Comparison of ENCODE assay signal across 16 cellular contexts in genomic region chr7:107932851-107933250, GRCh38. TPM values are rescaled to one million over a fixed set of nuclear protein-coding genes. Genes with fewer than 3 reads are reported as not detected.
A peak's percentile ranks its signal among the peaks of the same experiment; 100 is the strongest.
DNase-seq lines count a peak whose midpoint lies in the region; ATAC-seq and TF ChIP-seq lines count a peak whose summit lies in the region.
"Had no signal": no experiment of that assay in that cellular context is flagged by ENCODE, and none has a peak within 500 bp of the region (broad histone marks: within the 10 kb centered on the region; RNA-seq: fewer than 3 reads in every experiment).

No MANE protein-coding gene starts in this region.

- no peak for DNase-seq in Panc1 (ENCODE audit: low read depth, low spot score)
- DNase-seq in endodermal cell, result peak; percentile 77
- DNase-seq in type B pancreatic cell (ENCODE audit: extremely low spot score, unreplicated experiment), result no peak
- no peak for DNase-seq in hepatic stellate cell (ENCODE audit: low spot score)
- DNase-seq in NAMALWA (ENCODE audit: low spot score), result no peak
- DNase-seq: AML-193; caudate nucleus; HCEC 1CT; NCI-H1092; NCI-H2171; NCI-H748 treated with DMSO at 0.1 percent for 48 hours; stimulated activated CD4-positive, alpha-beta T cell treated with anti-CD3 and anti-CD28 coated beads, Interleukin-1b, Interleukin-23, amount 100 ng/mL, for 48 hours; stomach had no signal

- H3K27ac ChIP-seq in Panc1 (ENCODE audit: low read length) (peak overlapping the region; percentile 49), endodermal cell (ENCODE audit: low read depth, low read length) (peak overlapping the region; percentile 4), mesodermal cell (ENCODE audit: low read depth, low read length, severe bottlenecking) (peak overlapping the region; percentile 58)
- H3K27ac ChIP-seq: KMS-11 had no signal

- in situ Hi-C loops in Panc1 (cut with HindIII; ENCODE audit: low pct_unique_long_range_greater_than_20kb, low sequenced_read_pairs), result no loop called here

- no TSS peak for BruUV-seq in Panc1 (replicated peaks; lab: Mats Ljungman, UMichigan)

- peaks cover 44% of the 10 kb centered on the region for H3K36me3 ChIP-seq in Panc1 (ENCODE audit: control insufficient read depth, insufficient read depth, low read length)
- H3K36me3 ChIP-seq in endodermal cell (ENCODE audit: control insufficient read depth, insufficient read depth, low read length), result peaks cover 95% of the 10 kb centered on the region
- peaks cover 84% of the 10 kb centered on the region for H3K36me3 ChIP-seq in mesodermal cell (ENCODE audit: control insufficient read depth, insufficient read depth, low read length)

- TF ChIP-seq CTCF in Panc1 (IDR thresholded peaks at IDR 0.05) (no peak), endodermal cell (conservative IDR thresholded peaks at IDR 0.05) (no peak), type B pancreatic cell (conservative IDR thresholded peaks at IDR 0.05) (no peak)

- 31% methylated on average over 1 of the region's 1 CpG; no CpG with 5 or more reads in 1 of the 2 experiments for WGBS in endodermal cell (ENCODE audit: insufficient coverage in 1 of 2, insufficient read length in 1 of 2), 2 experiments
- no CpG with 5 or more reads among the region's 1 CpG for WGBS in mesodermal cell (ENCODE audit: insufficient coverage in 2 of 2), 2 experiments

- POLR2A ChIA-PET in Panc1 (lab: Charles Lee), result no interaction called here

- H3K9me3 ChIP-seq in Panc1 (ENCODE audit: control insufficient read depth, insufficient read depth, low read depth, low read length), result no peaks in the 10 kb centered on the region
- no peaks in the 10 kb centered on the region for H3K9me3 ChIP-seq in endodermal cell (ENCODE audit: control insufficient read depth, low read length)
- H3K9me3 ChIP-seq in mesodermal cell (ENCODE audit: control insufficient read depth, low read length), result no peaks in the 10 kb centered on the region
- H3K9me3 ChIP-seq: stomach had no signal

- H3K9ac ChIP-seq in endodermal cell (ENCODE audit: extremely low read depth, low read length, poor library complexity, severe bottlenecking), result no peak overlapping the region
- H3K9ac ChIP-seq: KMS-11 had no signal

- H3K27ac Mint-ChIP-seq in endodermal cell (peak overlapping the region; percentile 94), type B pancreatic cell (peak overlapping the region; percentile 29)

- H3K4me3 ChIP-seq in Panc1 (ENCODE audit: low read depth in 2 of 2, low read length in 2 of 2) (no peak overlapping the region), endodermal cell (ENCODE audit: low read length) (no peak overlapping the region), mesodermal cell (ENCODE audit: extremely low read depth, insufficient read depth, low read length, poor library complexity, severe bottlenecking) (no peak overlapping the region)
- H3K4me3 ChIP-seq: stomach had no signal

- H3K4me3 Mint-ChIP-seq in endodermal cell (peak overlapping the region; percentile 34), type B pancreatic cell (no peak overlapping the region)

- CTCF ChIA-PET in Panc1 (lab: Charles Lee), result no interaction called here

- ATAC-seq in Panc1, result no peak
- no peak for ATAC-seq in HG03342 (IDR thresholded peaks at IDR 0.05; ENCODE audit: unreplicated experiment)

- intact Hi-C loops in Panc1 (cut with micrococcal nuclease; ENCODE audit: unreplicated experiment), result loop anchor here (10.0 kb wide), 1 partner anchor 212 kb away; no protein-coding TSS in a partner anchor

- peaks cover 39% of the 10 kb centered on the region for H3K4me1 Mint-ChIP-seq in endodermal cell
- peaks cover 38% of the 10 kb centered on the region for H3K4me1 Mint-ChIP-seq in type B pancreatic cell (ENCODE audit: unreplicated experiment)

- H3K27me3 ChIP-seq in Panc1 (ENCODE audit: control insufficient read depth, insufficient read depth, low read length), result no peaks in the 10 kb centered on the region
- H3K27me3 ChIP-seq in endodermal cell (ENCODE audit: control insufficient read depth, insufficient read depth, low read length, poor library complexity, severe bottlenecking), result no peaks in the 10 kb centered on the region
- H3K27me3 ChIP-seq: stomach had no signal

- H3K27me3 Mint-ChIP-seq in endodermal cell (ENCODE audit: insufficient read depth), result peaks cover 2% of the 10 kb centered on the region
- H3K27me3 Mint-ChIP-seq in type B pancreatic cell, result no peaks in the 10 kb centered on the region

- no peaks in the 10 kb centered on the region for H3K9me3 Mint-ChIP-seq in endodermal cell
- no peaks in the 10 kb centered on the region for H3K9me3 Mint-ChIP-seq in type B pancreatic cell

- H3K4me1 ChIP-seq in Panc1 (ENCODE audit: control insufficient read depth, insufficient read depth, low read length), result peaks cover 24% of the 10 kb centered on the region
- H3K4me1 ChIP-seq in endodermal cell (ENCODE audit: control insufficient read depth, insufficient read depth, low read length), result peaks cover 15% of the 10 kb centered on the region
- H3K4me1 ChIP-seq in mesodermal cell (ENCODE audit: control insufficient read depth, insufficient read depth, low read length, poor library complexity, severe bottlenecking), result peaks cover 17% of the 10 kb centered on the region

- H3K36me3 Mint-ChIP-seq in endodermal cell (ENCODE audit: low read depth) (peaks cover 65% of the 10 kb centered on the region), type B pancreatic cell (peaks cover 50% of the 10 kb centered on the region)

RNA-seq across cellular contexts. Expression of gene DLD, which starts 41.9 kb away (rescaled TPM):
- 88.8 TPM for total RNA-seq in Panc1 (2021; ENCODE audit: unreplicated experiment)
- 61.6 TPM for polyA plus RNA-seq in Panc1 (2012; ENCODE audit: insufficient read length)
- total RNA-seq in endodermal cell, result 10 to 100 TPM; 82.4 to 82.5 TPM
- 91.3 TPM for polyA plus RNA-seq in endodermal cell (2013, experiment 1 of 2)
- 75.3 TPM for polyA plus RNA-seq in endodermal cell (2013, experiment 2 of 2)
- 79.0 TPM for polyA plus RNA-seq in mesodermal cell (2013, experiment 1 of 2)
- 80.7 TPM for polyA plus RNA-seq in mesodermal cell (2013, experiment 2 of 2)
- total RNA-seq in type B pancreatic cell (ENCODE audit: low replicate concordance), result 74.3 and 80.7 TPM in 2 replicates

Comparison
In these comparisons a context has a peak if more than half of its experiments do, and no peak if none do; other contexts are left out.
1. H3K27ac ChIP-seq: peak in every context shown above with its lines; median percentile 58 in mesodermal cell; 49 in Panc1; 4 in endodermal cell.